ENCODE assay signal across 27 cellular contexts in genomic region chr4:80412322-80412721, GRCh38.
A peak's percentile ranks its signal among the peaks of the same experiment; 100 is the strongest.
DNase-seq lines count a peak whose midpoint lies in the region; ATAC-seq, FAIRE-seq and TF ChIP-seq lines count a peak whose summit lies in the region.
"Had no signal": no experiment of that assay in that cellular context is flagged by ENCODE, and none has a peak within 500 bp of the region (broad histone marks: within the 10 kb centered on the region; RNA-seq: fewer than 3 reads in every experiment).

No MANE protein-coding gene starts in this region.

- no peak overlapping the region for H2AFZ ChIP-seq in IMR-90 (replicated peaks; ENCODE audit: low read length, poor library complexity)
- no peak overlapping the region for H2AFZ ChIP-seq in osteoblast (ENCODE audit: low read length)

- no peak overlapping the region for H4K5ac ChIP-seq in IMR-90 (ENCODE audit: low read depth, low read length)

- no peak for TF ChIP-seq EP300 in esophagus muscularis mucosa (IDR thresholded peaks at IDR 0.05)

- no peak overlapping the region for H2BK15ac ChIP-seq in IMR-90 (ENCODE audit: low read depth, low read length)

- H2AK5ac ChIP-seq in IMR-90 (ENCODE audit: low read depth, low read length) = no peak overlapping the region

- FAIRE-seq in bronchial epithelial cell (lab: Jason Lieb, UNC) = no peak
- FAIRE-seq: A549, D721Med, G401.6, GM12878, GM12892, GM18507, GM19239 had no signal

- H3K9ac ChIP-seq in IMR-90 (ENCODE audit: low read depth, low read length) = no peak overlapping the region
- H3K9ac ChIP-seq: BLaER1 had no signal

- no peak overlapping the region for H3K18ac ChIP-seq in IMR-90 (ENCODE audit: low read depth, low read length)

- no peak overlapping the region for H2AK9ac ChIP-seq in IMR-90 (replicated peaks; ENCODE audit: low read depth, low read length, poor library complexity)

- POLR2A ChIA-PET in IMR-90 (lab: Charles Lee; ENCODE audit: unreplicated experiment) = no interaction called here

- TF ChIP-seq POLR2A in IMR-90 (IDR thresholded peaks at IDR 0.05; ENCODE audit: low read depth, low read length) (no peak), esophagus muscularis mucosa (IDR thresholded peaks at IDR 0.05; ENCODE audit: low read depth) (no peak)

- H3K4ac ChIP-seq in IMR-90 (ENCODE audit: low read depth, low read length) = no peak overlapping the region

- DNase-seq in AG10803 (ENCODE audit: low read depth) = peak; percentile 13
- peak; percentile 63 for DNase-seq in IMR-90
- peak; percentile 5 for DNase-seq in bronchial epithelial cell (ENCODE audit: low read depth)
- DNase-seq in osteoblast (ENCODE audit: insufficient read length, low spot score, missing footprints) = peak; percentile 29
- no peak for DNase-seq in esophagus muscularis mucosa (ENCODE audit: extremely low spot score)
- DNase-seq in NCI-H774 (lab: John Stamatoyannopoulos, UW) = no peak
- no peak for DNase-seq in activated T-cell treated with anti-CD3 and anti-CD28 coated beads, Interleukin-2, amount 50 U/mL, for 24 hours
- DNase-seq: BE2C; C1 segment of cervical spinal cord; Calu3; CD4-positive, alpha-beta memory T cell; CD4-positive, CD25-positive, alpha-beta regulatory T cell; CD8-positive, alpha-beta memory T cell; COR-L47; DMS79 treated with DMSO at 0.1 percent for 48 hours; GF-D8 had no signal

- no peak overlapping the region for H3K27ac Mint-ChIP-seq in activated T-cell treated with anti-CD3 and anti-CD28 coated beads, Interleukin-2, amount 50 U/mL, for 24 hours
- H3K27ac Mint-ChIP-seq: CD14-positive monocyte; CD4-positive, alpha-beta memory T cell; CD4-positive, CD25-positive, alpha-beta regulatory T cell had no signal

- H3K56ac ChIP-seq in IMR-90 (ENCODE audit: extremely low read depth, insufficient read depth, low read length) = no peak overlapping the region

- H3K9me3 Mint-ChIP-seq in activated T-cell treated with anti-CD3 and anti-CD28 coated beads, Interleukin-2, amount 50 U/mL, for 24 hours = no peaks in the 10 kb centered on the region
- H3K9me3 Mint-ChIP-seq: CD4-positive, alpha-beta memory T cell; CD8-positive, alpha-beta memory T cell had no signal

- H3K79me1 ChIP-seq in IMR-90 (ENCODE audit: low read depth in 1 of 2, low read length in 2 of 2) = no peaks in the 10 kb centered on the region

- H2BK20ac ChIP-seq in IMR-90 (ENCODE audit: low read depth, low read length) = no peak overlapping the region

- H4K8ac ChIP-seq in IMR-90 (ENCODE audit: low read depth in 2 of 2, low read length in 2 of 2) = no peak overlapping the region

- no peaks in the 10 kb centered on the region for H3K27me3 Mint-ChIP-seq in activated T-cell treated with anti-CD3 and anti-CD28 coated beads, Interleukin-2, amount 50 U/mL, for 24 hours
- H3K27me3 Mint-ChIP-seq: CD8-positive, alpha-beta memory T cell had no signal

- no TSS peak for BruUV-seq in IMR-90 (replicated peaks; lab: Mats Ljungman, UMichigan)

- no peaks in the 10 kb centered on the region for H3K9me3 ChIP-seq in IMR-90 (ENCODE audit: control insufficient read depth, insufficient read depth, low read length)
- H3K9me3 ChIP-seq in osteoblast (ENCODE audit: low read depth, low read length) = no peaks in the 10 kb centered on the region
- no peaks in the 10 kb centered on the region for H3K9me3 ChIP-seq in esophagus muscularis mucosa
- H3K9me3 ChIP-seq: A549, BE2C, BLaER1 had no signal

- H3K4me1 ChIP-seq in IMR-90 (ENCODE audit: control insufficient read depth, insufficient read depth, low read length) (no peaks in the 10 kb centered on the region), osteoblast (ENCODE audit: insufficient read depth, low read length) (peaks cover 3% of the 10 kb centered on the region), esophagus muscularis mucosa (no peaks in the 10 kb centered on the region)
- H3K4me1 ChIP-seq: A549, BE2C, BLaER1 had no signal

- intact Hi-C loops in IMR-90 (cut with micrococcal nuclease) (no loop called here), esophagus muscularis mucosa (cut with DNase I) (no loop called here)

- H4K91ac ChIP-seq in IMR-90 (ENCODE audit: insufficient read depth, low read depth, low read length) = no peak overlapping the region

- H4K20me1 ChIP-seq in IMR-90 (ENCODE audit: insufficient read depth, low read length) (no peaks in the 10 kb centered on the region), osteoblast (ENCODE audit: insufficient read depth, low read length) (no peaks in the 10 kb centered on the region)
- H4K20me1 ChIP-seq: BLaER1 had no signal

- H3K23ac ChIP-seq in IMR-90 (ENCODE audit: low read depth, low read length) = no peak overlapping the region

- H3K36me3 ChIP-seq in IMR-90 (ENCODE audit: control insufficient read depth, insufficient read depth, low read length) (no peaks in the 10 kb centered on the region), bronchial epithelial cell (ENCODE audit: control insufficient read depth, insufficient read depth, low read length) (no peaks in the 10 kb centered on the region), osteoblast (ENCODE audit: insufficient read depth, low read length) (no peaks in the 10 kb centered on the region), esophagus muscularis mucosa (no peaks in the 10 kb centered on the region)
- H3K36me3 ChIP-seq: BE2C, BLaER1 had no signal

- H3K9me1 ChIP-seq in IMR-90 (ENCODE audit: insufficient read depth, low read length) = no peaks in the 10 kb centered on the region

- H2BK5ac ChIP-seq in IMR-90 (ENCODE audit: low read depth, low read length, poor library complexity, severe bottlenecking) = no peak overlapping the region

- WGBS in IMR-90 (ENCODE audit: extremely low coverage in 2 of 2, insufficient read length in 1 of 2), 2 experiments = no CpG with 5 or more reads among the region's 2 CpGs
- 85% methylated on average over 2 of the region's 2 CpGs for WGBS in esophagus muscularis mucosa

- no peaks in the 10 kb centered on the region for H3K27me3 ChIP-seq in IMR-90 (ENCODE audit: control insufficient read depth, insufficient read depth, low read length)
- no peaks in the 10 kb centered on the region for H3K27me3 ChIP-seq in bronchial epithelial cell (ENCODE audit: control insufficient read depth, insufficient read depth, low read length)
- no peaks in the 10 kb centered on the region for H3K27me3 ChIP-seq in osteoblast (ENCODE audit: insufficient read depth, low read length)
- H3K27me3 ChIP-seq in esophagus muscularis mucosa = no peaks in the 10 kb centered on the region
- H3K27me3 ChIP-seq: BE2C, BLaER1 had no signal

- no peak overlapping the region for H3K4me2 ChIP-seq in IMR-90 (ENCODE audit: low read depth, low read length)
- H3K4me2 ChIP-seq in osteoblast (ENCODE audit: insufficient read depth, low read length) = no peak overlapping the region
- H3K4me2 ChIP-seq: A549, BLaER1 had no signal

- no peak for TF ChIP-seq RAD21 in IMR-90 (IDR thresholded peaks at IDR 0.05; ENCODE audit: low read length)

- no peak overlapping the region for H3K14ac ChIP-seq in IMR-90 (replicated peaks; ENCODE audit: low read depth, low read length)

- in situ Hi-C loops in IMR-90 (cut with MboI; ENCODE audit: low sequenced_read_pairs) = no loop called here

- dilution Hi-C loops in IMR-90 (cut with HindIII; ENCODE audit: low sequenced_read_pairs, unreplicated experiment) = no loop called here

- H3K4me3 Mint-ChIP-seq in activated T-cell treated with anti-CD3 and anti-CD28 coated beads, Interleukin-2, amount 50 U/mL, for 24 hours = no peak overlapping the region
- H3K4me3 Mint-ChIP-seq: CD14-positive monocyte; CD4-positive, alpha-beta memory T cell; CD4-positive, CD25-positive, alpha-beta regulatory T cell; CD8-positive, alpha-beta memory T cell had no signal

- no peaks in the 10 kb centered on the region for H3K79me2 ChIP-seq in osteoblast (ENCODE audit: insufficient read depth, low read length)

- H2BK120ac ChIP-seq in IMR-90 (ENCODE audit: low read depth, low read length) = no peak overlapping the region

- ATAC-seq in IMR-90 (ENCODE audit: low read depth) (peak; percentile 82), HG03196 (IDR thresholded peaks at IDR 0.05; ENCODE audit: unreplicated experiment) (no peak)
- ATAC-seq: A549, GM12878 had no signal

- H3K27ac ChIP-seq in IMR-90 (ENCODE audit: insufficient read depth, low read length) = no peak overlapping the region
- H3K27ac ChIP-seq in osteoblast (ENCODE audit: low read depth, low read length) = no peak overlapping the region
- no peak overlapping the region for H3K27ac ChIP-seq in esophagus muscularis mucosa (replicated peaks in 1 of 4)
- H3K27ac ChIP-seq: 22Rv1, A549, BLaER1 had no signal

- H3K36me3 Mint-ChIP-seq in activated T-cell treated with anti-CD3 and anti-CD28 coated beads, Interleukin-2, amount 50 U/mL, for 24 hours (ENCODE audit: low read depth) = no peaks in the 10 kb centered on the region
- H3K36me3 Mint-ChIP-seq: CD14-positive monocyte; CD4-positive, alpha-beta memory T cell; CD4-positive, CD25-positive, alpha-beta regulatory T cell; CD8-positive, alpha-beta memory T cell had no signal

- TF ChIP-seq CTCF in AG10803 (conservative IDR thresholded peaks at IDR 0.05; ENCODE audit: low read length) (no peak), IMR-90 (conservative IDR thresholded peaks at IDR 0.05; ENCODE audit: low read depth, low read length) (no peak), bronchial epithelial cell (IDR thresholded peaks at IDR 0.05; ENCODE audit: insufficient read depth, low read length, severe bottlenecking) (no peak), osteoblast (IDR thresholded peaks at IDR 0.05; ENCODE audit: extremely low read depth, low read depth, low read length) (no peak), esophagus muscularis mucosa (IDR thresholded peaks at IDR 0.05) (no peak)

- CTCF ChIA-PET in IMR-90 (lab: Yijun Ruan, JAX) = interaction anchor here (0.6 kb wide), 1 partner anchor 641 kb away, joined by 7 read pairs; no protein-coding TSS in a partner anchor

- H3K4me3 ChIP-seq in AG10803 (ENCODE audit: low read length) = no peak overlapping the region
- H3K4me3 ChIP-seq in IMR-90 (ENCODE audit: insufficient read depth, low read depth, low read length) = no peak overlapping the region
- no peak overlapping the region for H3K4me3 ChIP-seq in bronchial epithelial cell (ENCODE audit: low read depth, low read length)
- H3K4me3 ChIP-seq in osteoblast (ENCODE audit: insufficient read depth, low read length) = no peak overlapping the region
- no peak overlapping the region for H3K4me3 ChIP-seq in esophagus muscularis mucosa
- H3K4me3 ChIP-seq: A549, BLaER1, GM12878 had no signal

- no peaks in the 10 kb centered on the region for H3K4me1 Mint-ChIP-seq in activated T-cell treated with anti-CD3 and anti-CD28 coated beads, Interleukin-2, amount 50 U/mL, for 24 hours (ENCODE audit: low read depth)
- H3K4me1 Mint-ChIP-seq: CD14-positive monocyte; CD4-positive, alpha-beta memory T cell; CD8-positive, alpha-beta memory T cell had no signal

TF ChIP-seq in IMR-90, 13 proteins besides CTCF, POLR2A, EP300 and RAD21:
- TF ChIP-seq BHLHE40 (IDR thresholded peaks at IDR 0.05; ENCODE audit: low read depth, low read length) = no peak
- no peak for TF ChIP-seq SMC3 (IDR thresholded peaks at IDR 0.05; ENCODE audit: low read depth, low read length)
- no peak for TF ChIP-seq FOS (IDR thresholded peaks at IDR 0.05; ENCODE audit: low read depth, low read length)
- no peak for TF ChIP-seq MAZ (IDR thresholded peaks at IDR 0.05; ENCODE audit: borderline replicate concordance, low read depth, low read length)
- TF ChIP-seq RFX5 (IDR thresholded peaks at IDR 0.05; ENCODE audit: low read depth, low read length) = no peak
- TF ChIP-seq CEBPB (IDR thresholded peaks at IDR 0.05; ENCODE audit: low read depth, low read length) = no peak
- no peak for TF ChIP-seq CHD1 (IDR thresholded peaks at IDR 0.05; ENCODE audit: low read depth, low read length)
TF ChIP-seq in IMR-90: peak in this region for 0.

Comparison
In these comparisons a context has a peak if more than half of its experiments do, and no peak if none do; other contexts are left out.
1. DNase-seq: peak in AG10803 (single experiment), IMR-90 (single experiment), bronchial epithelial cell (single experiment) and osteoblast (single experiment); none in esophagus muscularis mucosa (single experiment), NCI-H774 (single experiment) and activated T-cell treated with anti-CD3 and anti-CD28 coated beads, Interleukin-2, amount 50 U/mL, for 24 hours (single experiment).